ENCODE assay signal across 19 cellular contexts in the genomic region with DNA sequence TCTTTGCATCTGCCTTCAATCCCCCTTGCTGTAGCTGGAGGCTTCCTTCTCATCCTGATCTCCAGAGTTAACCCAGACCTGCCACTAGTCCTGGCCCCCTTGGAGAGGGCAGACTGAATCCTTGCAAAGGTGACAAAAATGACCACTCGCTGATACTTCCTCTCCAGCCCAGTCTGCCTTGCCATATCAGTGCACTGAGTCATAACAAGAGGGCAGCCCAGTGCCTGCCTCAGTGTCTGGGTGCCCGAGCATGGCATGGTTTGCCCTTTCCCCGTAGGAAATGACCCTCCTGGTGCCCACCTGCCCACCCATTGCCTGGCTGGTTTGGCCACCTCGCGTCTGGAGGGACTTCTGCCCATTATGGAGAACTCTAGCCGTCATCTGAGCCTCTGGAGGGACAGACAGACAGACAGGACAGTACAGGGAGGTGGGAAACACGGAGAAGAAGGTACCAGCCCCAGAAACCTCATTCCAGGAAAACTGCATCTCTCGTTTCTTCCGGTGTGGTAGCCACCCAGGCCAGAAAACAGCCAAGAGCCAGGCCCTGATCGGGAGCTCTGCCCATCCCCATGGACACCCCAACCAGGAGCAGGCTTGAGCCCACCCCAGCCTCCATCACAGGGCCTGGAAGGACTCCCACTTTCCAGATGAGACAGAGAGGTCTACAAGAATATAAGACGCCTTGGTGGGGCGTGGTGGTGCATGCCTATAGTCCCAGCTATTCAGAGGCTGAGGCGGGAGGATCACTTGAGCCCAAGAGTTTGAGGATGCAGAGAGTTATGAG.
"Had no signal": no experiment of that assay in that cellular context is flagged by ENCODE, and none has a peak within 500 bp of the region (broad histone marks: within the 10 kb centered on the region; RNA-seq: fewer than 3 reads in every experiment).

No MANE protein-coding gene starts in this region.

- H3K36me3 ChIP-seq: MG63 had no signal

- FAIRE-seq: HTR-8/SVneo had no signal

- H3K4me2 ChIP-seq: SK-N-SH had no signal

- H3K4me3 ChIP-seq: MG63 had no signal

- H3K9ac ChIP-seq: SK-N-SH had no signal

- H3K27ac ChIP-seq: HL-60, RWPE1 had no signal

- DNase-seq: KBM-7, MG63, NCI-H1092, NCI-H1105 treated with DMSO at 0.1 percent for 48 hours, NCI-H1417 treated with DMSO at 0.1 percent for 48 hours, NCI-H1694 treated with DMSO at 0.1 percent for 48 hours, NCI-H1930, NCI-H2081, NCI-H2107, NCI-H2227 treated with DMSO at 0.1 percent for 48 hours, NCI-H446, NCI-H524 treated with DMSO at 0.1 percent for 48 hours, NCI-H774, SHP77, SK-N-SH, SW 1271 had no signal

- H3K9me3 ChIP-seq: MG63, SK-N-SH had no signal
